Comparison of ENCODE assay signal across 8 cellular contexts in genomic region chr5:61624966-61625681, GRCh38.
DNase-seq lines count a peak whose midpoint lies in the region; ATAC-seq and TF ChIP-seq lines count a peak whose summit lies in the region.

No MANE protein-coding gene starts in this region.

- no peaks in the 10 kb centered on the region for H3K36me3 Mint-ChIP-seq in activated naive CD4-positive, alpha-beta T cell treated with anti-CD3 and anti-CD28 coated beads, Interleukin-2, amount 50 U/mL, for 24 hours
- no peaks in the 10 kb centered on the region for H3K36me3 Mint-ChIP-seq in activated naive CD4-positive, alpha-beta T cell treated with anti-CD3 and anti-CD28 coated beads, Interleukin-2, amount 50 U/mL, for 72 hours

- H3K36me3 ChIP-seq in ectodermal cell (ENCODE audit: control insufficient read depth, insufficient read depth, low read length) (no peaks in the 10 kb centered on the region), mucosa of stomach (ENCODE audit: control insufficient read depth, insufficient read depth, low read length) (no peaks in the 10 kb centered on the region), upper lobe of left lung (no peaks in the 10 kb centered on the region), PC-3 (ENCODE audit: low read depth, low read length) (no peaks in the 10 kb centered on the region)

- H3K27me3 ChIP-seq in ectodermal cell (ENCODE audit: control insufficient read depth, insufficient read depth, low read length, poor library complexity, severe bottlenecking) = peaks cover 11% of the 10 kb centered on the region
- H3K27me3 ChIP-seq in mucosa of stomach (ENCODE audit: control insufficient read depth, insufficient read depth, low read length) = no peaks in the 10 kb centered on the region
- H3K27me3 ChIP-seq in upper lobe of left lung = no peaks in the 10 kb centered on the region
- H3K27me3 ChIP-seq in PC-3 (ENCODE audit: low read length) = no peaks in the 10 kb centered on the region

- H3K9me2 ChIP-seq in PC-3 (replicated peaks; ENCODE audit: low read length) = no peaks in the 10 kb centered on the region

- H2AFZ ChIP-seq in PC-3 (ENCODE audit: low read length) = no peak overlapping the region

- no peak overlapping the region for H3K4me2 ChIP-seq in PC-3 (ENCODE audit: low read length)

- H3K9me3 ChIP-seq in ectodermal cell (ENCODE audit: control insufficient read depth, low read length) (no peaks in the 10 kb centered on the region), mucosa of stomach (ENCODE audit: control insufficient read depth, low read length) (no peaks in the 10 kb centered on the region), upper lobe of left lung (no peaks in the 10 kb centered on the region), PC-3 (ENCODE audit: low read length) (no peaks in the 10 kb centered on the region)

- DNase-seq in activated naive CD4-positive, alpha-beta T cell treated with anti-CD3 and anti-CD28 coated beads, Interleukin-2, amount 50 U/mL, for 72 hours (ENCODE audit: low spot score in 2 of 2) = no peak
- no peak for DNase-seq in upper lobe of left lung
- no peak for DNase-seq in PC-3
- DNase-seq in sciatic nerve (ENCODE audit: low spot score) = no peak

- peaks cover 36% of the 10 kb centered on the region for H3K27me3 Mint-ChIP-seq in activated naive CD4-positive, alpha-beta T cell treated with anti-CD3 and anti-CD28 coated beads, Interleukin-2, amount 50 U/mL, for 24 hours

- CTCF ChIA-PET in PC-3 (lab: Charles Lee) = no interaction called here

- H3K4me1 Mint-ChIP-seq in activated naive CD4-positive, alpha-beta T cell treated with anti-CD3 and anti-CD28 coated beads, Interleukin-2, amount 50 U/mL, for 24 hours = peaks cover 13% of the 10 kb centered on the region

- H3K4me1 ChIP-seq in ectodermal cell (ENCODE audit: control insufficient read depth, insufficient read depth, low read length) (peaks cover 9% of the 10 kb centered on the region), mucosa of stomach (ENCODE audit: control insufficient read depth, insufficient read depth, low read length) (peaks cover 17% of the 10 kb centered on the region), upper lobe of left lung (peaks cover 0 to 22% (median 17%) of the 10 kb centered on the region in 4 donors), PC-3 (ENCODE audit: insufficient read depth, low read length) (no peaks in the 10 kb centered on the region)

- no peak for TF ChIP-seq EP300 in upper lobe of left lung (IDR thresholded peaks at IDR 0.05)

- TF ChIP-seq CTCF in upper lobe of left lung (IDR thresholded peaks at IDR 0.05) (no peak), PC-3 (conservative IDR thresholded peaks at IDR 0.05; ENCODE audit: low read depth, low read length) (no peak)

- 22 to 26% methylated on average over 17 of the region's 17 CpGs for WGBS in ectodermal cell, 2 experiments
- WGBS in upper lobe of left lung, 2 donors = 42 to 46% methylated on average over 17 of the region's 17 CpGs

- no peak overlapping the region for H3K27ac ChIP-seq in ectodermal cell (ENCODE audit: insufficient read depth, low read depth, low read length, poor library complexity, severe bottlenecking)
- H3K27ac ChIP-seq in upper lobe of left lung = peak overlapping the region; percentile 67 to 87 (median 76)
- no peak overlapping the region for H3K27ac ChIP-seq in PC-3 (ENCODE audit: low read length)

- no peak for ATAC-seq in activated naive CD4-positive, alpha-beta T cell treated with anti-CD3 and anti-CD28 coated beads, Interleukin-2, amount 50 U/mL, for 72 hours
- no peak for ATAC-seq in upper lobe of left lung (ENCODE audit: low FRiP score in 2 of 2)
- ATAC-seq in HG02840 (IDR thresholded peaks at IDR 0.05; ENCODE audit: low FRiP score, unreplicated experiment) = no peak
- no peak for ATAC-seq in PC-3
- no peak for ATAC-seq in sciatic nerve

- H3K9ac ChIP-seq in mucosa of stomach (ENCODE audit: low read length) = peak overlapping the region; percentile 82
- no peak overlapping the region for H3K9ac ChIP-seq in PC-3 (ENCODE audit: low read length)

- no peak overlapping the region for H3K27ac Mint-ChIP-seq in activated naive CD4-positive, alpha-beta T cell treated with anti-CD3 and anti-CD28 coated beads, Interleukin-2, amount 50 U/mL, for 24 hours
- H3K27ac Mint-ChIP-seq in activated naive CD4-positive, alpha-beta T cell treated with anti-CD3 and anti-CD28 coated beads, Interleukin-2, amount 50 U/mL, for 72 hours = no peak overlapping the region

- POLR2A ChIA-PET in PC-3 (lab: Charles Lee; ENCODE audit: unreplicated experiment) = no interaction called here

- intact Hi-C loops in PC-3 (cut with micrococcal nuclease) = no loop called here
- intact Hi-C loops in sciatic nerve (cut with DNase I) = no loop called here

- no peak for TF ChIP-seq POLR2A in upper lobe of left lung (IDR thresholded peaks at IDR 0.05)

- H3K4me3 ChIP-seq in ectodermal cell (ENCODE audit: insufficient read depth, low read depth, low read length) (peak overlapping the region; percentile 49), mucosa of stomach (ENCODE audit: low read length) (peak overlapping the region; percentile 56), upper lobe of left lung (peak overlapping the region; percentile 2 to 69 (median 57)), PC-3 (ENCODE audit: low read length) (no peak overlapping the region)

- H3K4me3 Mint-ChIP-seq in activated naive CD4-positive, alpha-beta T cell treated with anti-CD3 and anti-CD28 coated beads, Interleukin-2, amount 50 U/mL, for 24 hours = peak overlapping the region; percentile 31

- H3K79me2 ChIP-seq in PC-3 (ENCODE audit: low read length) = no peaks in the 10 kb centered on the region

- no TSS peak for BruUV-seq in PC-3 (replicated peaks; lab: Mats Ljungman, UMichigan)

- H3K9me3 Mint-ChIP-seq in activated naive CD4-positive, alpha-beta T cell treated with anti-CD3 and anti-CD28 coated beads, Interleukin-2, amount 50 U/mL, for 24 hours = no peaks in the 10 kb centered on the region
- H3K9me3 Mint-ChIP-seq in activated naive CD4-positive, alpha-beta T cell treated with anti-CD3 and anti-CD28 coated beads, Interleukin-2, amount 50 U/mL, for 72 hours = peaks cover 0 to 4% of the 10 kb centered on the region in 2 donors

- H3F3A ChIP-seq in PC-3 (ENCODE audit: low read length, unreplicated experiment) = no peaks in the 10 kb centered on the region

- H4K20me1 ChIP-seq in PC-3 (ENCODE audit: low read length) = no peaks in the 10 kb centered on the region

Comparison
In these comparisons a context has a peak if more than half of its experiments do, and no peak if none do; other contexts are left out.
1. H3K27ac ChIP-seq: peak in upper lobe of left lung (4 of 4); none in ectodermal cell (single experiment) and PC-3 (single experiment).